8 cellular contexts compared by ENCODE assay signal in genomic region chr13:51793570-51794273, GRCh38. TPM values are rescaled to one million over a fixed set of nuclear protein-coding genes. Genes with fewer than 3 reads are reported as not detected.
DNase-seq lines count a peak whose midpoint lies in the region; ATAC-seq and TF ChIP-seq lines count a peak whose summit lies in the region.

No MANE protein-coding gene starts in this region.

- no peak for TF ChIP-seq CTCF in GM20000 (IDR thresholded peaks at IDR 0.05; ENCODE audit: extremely low read depth, missing control alignments)
- no peak for TF ChIP-seq CTCF in tibial artery (IDR thresholded peaks at IDR 0.05)

- H3K36me3 Mint-ChIP-seq in activated CD4-positive, alpha-beta T cell treated with anti-CD3 and anti-CD28 coated beads, Interleukin-2, amount 10 ng/mL, durations not matched to agents 24 days and 14 days (ENCODE audit: low read depth), result peaks cover 5% of the 10 kb centered on the region

- H3K4me3 ChIP-seq in tibial artery, result no peak overlapping the region

- peak; percentile 65 for DNase-seq in CD1c-positive myeloid dendritic cell (ENCODE audit: extremely low spot score)
- DNase-seq in GM20000 (ENCODE audit: low spot score), result peak; percentile 52
- peak; percentile 29 for DNase-seq in HK-2 (ENCODE audit: unreplicated experiment)
- DNase-seq in activated CD4-positive, alpha-beta T cell treated with anti-CD3 and anti-CD28 coated beads, Interleukin-2, amount 10 ng/mL, durations not matched to agents 24 days and 14 days, result peak; percentile 67
- DNase-seq in left cardiac atrium, result no peak
- peak in 2 of 3 donors; percentile 53 to 62 for DNase-seq in stimulated activated CD4-positive, alpha-beta T cell treated with anti-CD3 and anti-CD28 coated beads, TNF-alpha, amount 100 ng/mL, for 48 hours (ENCODE audit: low read depth in 3 of 3)
- no peak for DNase-seq in tibial artery

- no peaks in the 10 kb centered on the region for H3K9me3 ChIP-seq in tibial artery

- H3K4me3 Mint-ChIP-seq in activated CD4-positive, alpha-beta T cell treated with anti-CD3 and anti-CD28 coated beads, Interleukin-2, amount 10 ng/mL, durations not matched to agents 24 days and 14 days, result no peak overlapping the region

- peak overlapping the region in 1 of 2 donors; percentile 25 for H3K27ac ChIP-seq in tibial artery

- ATAC-seq in left cardiac atrium, result peak; percentile 40 to 86
- no peak for ATAC-seq in HG03135 (IDR thresholded peaks at IDR 0.05; ENCODE audit: unreplicated experiment)

- H3K27ac Mint-ChIP-seq in activated CD4-positive, alpha-beta T cell treated with anti-CD3 and anti-CD28 coated beads, Interleukin-2, amount 10 ng/mL, durations not matched to agents 24 days and 14 days, result peak overlapping the region; percentile 81

- peaks cover 21% of the 10 kb centered on the region for H3K4me1 Mint-ChIP-seq in activated CD4-positive, alpha-beta T cell treated with anti-CD3 and anti-CD28 coated beads, Interleukin-2, amount 10 ng/mL, durations not matched to agents 24 days and 14 days

- H3K27me3 ChIP-seq in tibial artery, result no peaks in the 10 kb centered on the region

- intact Hi-C loops in activated CD4-positive, alpha-beta T cell treated with anti-CD3 and anti-CD28 coated beads, Interleukin-2, amount 10 ng/mL, durations not matched to agents 24 days and 14 days (cut with micrococcal nuclease), result loop anchor here (10.0 kb wide), 1 partner anchor 509 kb away; no protein-coding TSS in a partner anchor
- intact Hi-C loops in left cardiac atrium (cut with DNase I), result loop anchor here in 1 of 2 donors (5.0 to 10.0 kb wide), 3 partner anchors 356 to 669 kb away; no protein-coding TSS in a partner anchor
- intact Hi-C loops in tibial artery (cut with DNase I; ENCODE audit: low total_unique reads), result no loop called here

- peaks cover 0 to 8% (median 0%) of the 10 kb centered on the region in 4 donors for H3K4me1 ChIP-seq in tibial artery

- peaks cover 7% of the 10 kb centered on the region for H3K9me3 Mint-ChIP-seq in activated CD4-positive, alpha-beta T cell treated with anti-CD3 and anti-CD28 coated beads, Interleukin-2, amount 10 ng/mL, durations not matched to agents 24 days and 14 days

- no peaks in the 10 kb centered on the region for H3K27me3 Mint-ChIP-seq in activated CD4-positive, alpha-beta T cell treated with anti-CD3 and anti-CD28 coated beads, Interleukin-2, amount 10 ng/mL, durations not matched to agents 24 days and 14 days

- peaks cover 0 to 36% (median 26%) of the 10 kb centered on the region in 3 donors for H3K36me3 ChIP-seq in tibial artery

RNA-seq across cellular contexts. Expression of gene DHRS12, which starts 10.2 kb away (rescaled TPM):
- total RNA-seq in activated CD4-positive, alpha-beta T cell treated with anti-CD3 and anti-CD28 coated beads, Interleukin-2, amount 10 ng/mL, durations not matched to agents 24 days and 14 days, result 3.2 and 3.9 TPM in 2 replicates
- 10 to 100 TPM in 1 of 2 donors, 1 to 10 TPM in 1; 9.1 to 13.3 TPM for total RNA-seq in left cardiac atrium

RNA-seq across cellular contexts. Expression of gene TMEM272, which starts 51.3 kb away (rescaled TPM):
- 0.38 and 0.77 TPM in 2 replicates for total RNA-seq in activated CD4-positive, alpha-beta T cell treated with anti-CD3 and anti-CD28 coated beads, Interleukin-2, amount 10 ng/mL, durations not matched to agents 24 days and 14 days
- total RNA-seq in left cardiac atrium, result 1 to 10 TPM in 1 of 2 donors, under 1 TPM in 1; 0.68 to 1.4 TPM

Comparison
In these comparisons a context has a peak if more than half of its experiments do, and no peak if none do; other contexts are left out.
1. DNase-seq: peak in CD1c-positive myeloid dendritic cell (single experiment), GM20000 (single experiment), HK-2 (single experiment), activated CD4-positive, alpha-beta T cell treated with anti-CD3 and anti-CD28 coated beads, Interleukin-2, amount 10 ng/mL, durations not matched to agents 24 days and 14 days (single experiment) and stimulated activated CD4-positive, alpha-beta T cell treated with anti-CD3 and anti-CD28 coated beads, TNF-alpha, amount 100 ng/mL, for 48 hours (2 of 3); none in left cardiac atrium (single experiment) and tibial artery (0 of 2).